Comparison of ENCODE assay signal across 20 cellular contexts in the genomic region with DNA sequence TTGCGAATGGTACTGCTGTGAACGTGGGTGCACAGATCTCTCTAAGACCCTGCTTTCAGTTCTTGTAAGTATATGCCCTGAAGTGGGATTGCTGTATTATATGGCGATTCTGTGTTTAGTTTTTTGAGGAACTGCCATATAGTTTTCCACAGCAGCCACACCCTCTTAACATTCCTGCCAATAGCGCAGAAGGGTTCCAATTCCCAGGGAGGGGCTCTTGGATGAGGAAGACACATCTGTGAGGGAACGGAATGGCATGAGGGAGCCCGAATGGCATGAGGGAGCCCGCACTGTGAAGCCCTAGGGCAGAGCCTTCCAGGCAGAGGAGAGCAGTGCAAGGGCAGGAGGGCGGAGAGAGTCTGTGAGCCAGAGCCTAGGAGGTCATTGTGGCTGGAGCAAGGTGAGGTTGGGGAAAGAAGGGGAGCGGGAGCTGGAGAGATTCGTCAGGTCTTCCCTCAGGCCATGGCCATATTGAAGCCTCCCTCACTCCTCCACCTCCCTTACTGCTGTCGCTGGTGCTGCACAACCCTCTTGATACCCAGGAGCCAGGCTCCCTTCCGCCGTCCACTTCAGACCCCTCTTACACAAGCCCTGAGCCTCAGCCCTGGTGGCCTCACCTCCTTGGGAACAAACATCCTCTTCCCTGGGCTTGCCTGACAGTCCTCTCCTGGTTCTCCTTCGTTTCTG. TPM values are rescaled to one million over a fixed set of nuclear protein-coding genes. Genes with fewer than 3 reads are reported as not detected.
DNase-seq lines count a peak whose midpoint lies in the region; ATAC-seq, FAIRE-seq and TF ChIP-seq lines count a peak whose summit lies in the region.
"Had no signal": no experiment of that assay in that cellular context is flagged by ENCODE, and none has a peak within 500 bp of the region (broad histone marks: within the 10 kb centered on the region; RNA-seq: fewer than 3 reads in every experiment).

No MANE protein-coding gene starts in this region.

- H3K4me3 ChIP-seq in right cardiac atrium (ENCODE audit: low read length), result no peak overlapping the region
- H3K4me3 ChIP-seq in right atrium auricular region, result no peak overlapping the region
- no peak overlapping the region for H3K4me3 ChIP-seq in suprapubic skin
- no peak overlapping the region for H3K4me3 ChIP-seq in small intestine (ENCODE audit: low read depth in 1 of 2, low read length in 2 of 2)
- H3K4me3 ChIP-seq in uterus, result no peak overlapping the region
- H3K4me3 ChIP-seq: SJSA1 had no signal

- H3K27me3 ChIP-seq in right cardiac atrium (ENCODE audit: control insufficient read depth, insufficient read depth) (no peaks in the 10 kb centered on the region), right atrium auricular region (no peaks in the 10 kb centered on the region), suprapubic skin (no peaks in the 10 kb centered on the region), small intestine (ENCODE audit: control insufficient read depth in 2 of 2, insufficient read depth in 2 of 2, low read length in 2 of 2) (no peaks in the 10 kb centered on the region), uterus (no peaks in the 10 kb centered on the region)
- H3K27me3 ChIP-seq: BE2C, SJSA1 had no signal

- intact Hi-C loops in right cardiac atrium (cut with DNase I), result no loop called here
- intact Hi-C loops in left colon (cut with DNase I, micrococcal nuclease), result no loop called here
- intact Hi-C loops in uterus (cut with DNase I; ENCODE audit: low total_unique reads), result no loop called here

- no peak for FAIRE-seq in small intestine (lab: Jason Lieb, UNC)
- FAIRE-seq: H54, RCC 7860 had no signal

- TF ChIP-seq CTCF in right atrium auricular region (IDR thresholded peaks at IDR 0.05), result no peak
- TF ChIP-seq CTCF in suprapubic skin (IDR thresholded peaks at IDR 0.05), result no peak
- TF ChIP-seq CTCF in uterus (IDR thresholded peaks at IDR 0.05), result no peak

- TF ChIP-seq EP300 in suprapubic skin (IDR thresholded peaks at IDR 0.05), result no peak

- no peaks in the 10 kb centered on the region for H3K4me1 ChIP-seq in right cardiac atrium (ENCODE audit: control insufficient read depth, insufficient read depth, low read length)
- H3K4me1 ChIP-seq in right atrium auricular region, result peaks cover 0 to 11% of the 10 kb centered on the region in 2 donors
- peaks cover 16% of the 10 kb centered on the region for H3K4me1 ChIP-seq in suprapubic skin
- peaks cover 0 to 2% of the 10 kb centered on the region in 2 donors for H3K4me1 ChIP-seq in small intestine (ENCODE audit: control insufficient read depth in 2 of 2, insufficient read depth in 1 of 2, low read depth in 1 of 2, low read length in 1 of 2)
- no peaks in the 10 kb centered on the region for H3K4me1 ChIP-seq in uterus
- H3K4me1 ChIP-seq: BE2C, SJSA1 had no signal

- TF ChIP-seq POLR2A in suprapubic skin (IDR thresholded peaks at IDR 0.05) (no peak), uterus (IDR thresholded peaks at IDR 0.05) (no peak)

- ATAC-seq in right cardiac atrium (peak; percentile 38 to 44), left colon (peak; percentile 73)

- H3K36me3 ChIP-seq in right atrium auricular region (no peaks in the 10 kb centered on the region), suprapubic skin (no peaks in the 10 kb centered on the region), small intestine (ENCODE audit: control insufficient read depth in 2 of 2, insufficient read depth in 2 of 2, low read length in 2 of 2) (no peaks in the 10 kb centered on the region), uterus (no peaks in the 10 kb centered on the region)
- H3K36me3 ChIP-seq: BE2C, SJSA1 had no signal

- no peak overlapping the region for H3K27ac ChIP-seq in right cardiac atrium (ENCODE audit: low read length)
- H3K27ac ChIP-seq in right atrium auricular region, result no peak overlapping the region
- H3K27ac ChIP-seq in suprapubic skin, result no peak overlapping the region
- H3K27ac ChIP-seq in small intestine (ENCODE audit: low read depth in 1 of 2, low read length in 1 of 2), result no peak overlapping the region
- H3K27ac ChIP-seq in uterus, result no peak overlapping the region
- H3K27ac ChIP-seq: SJSA1 had no signal

- WGBS in right cardiac atrium, result 67% methylated on average over 14 of the region's 14 CpGs
- 58% methylated on average over 14 of the region's 14 CpGs for WGBS in suprapubic skin
- 70 to 79% (median 77%) methylated on average over 14 of the region's 14 CpGs for WGBS in small intestine, 3 donors

- no peak for DNase-seq in right cardiac atrium
- DNase-seq in right atrium auricular region (ENCODE audit: low spot score), result no peak
- no peak for DNase-seq in left colon
- peak; percentile 52 to 57 for DNase-seq in suprapubic skin (ENCODE audit: low spot score in 2 of 2)
- DNase-seq in small intestine, result no peak
- DNase-seq in NCI-H2107 (lab: John Stamatoyannopoulos, UW), result no peak
- no peak for DNase-seq in uterus
- DNase-seq: BE2C, DMS79, MV-4-11, NCI-H1694, NCI-H2081 treated with DMSO at 0.1 percent for 48 hours, NCI-H446, NCI-H526, OCI-M1 had no signal

- H3K9me3 ChIP-seq in right cardiac atrium (ENCODE audit: control insufficient read depth, low read length) (no peaks in the 10 kb centered on the region), right atrium auricular region (no peaks in the 10 kb centered on the region), suprapubic skin (no peaks in the 10 kb centered on the region), small intestine (ENCODE audit: control insufficient read depth, low read depth) (no peaks in the 10 kb centered on the region), uterus (no peaks in the 10 kb centered on the region)
- H3K9me3 ChIP-seq: BE2C, SJSA1 had no signal

RNA-seq across cellular contexts. Expression of gene FGD5, which starts 51.3 kb away (rescaled TPM):
- 10 to 100 TPM; 17.1 to 30.5 (median 21.2) TPM for total RNA-seq in right cardiac atrium
- 8.6 TPM for polyA plus RNA-seq in right cardiac atrium
- total RNA-seq in right atrium auricular region, result 10 to 100 TPM in 1 of 2 donors, 1 to 10 TPM in 1; 9.6 to 18.8 TPM
- 1 to 10 TPM; 5.8 to 9.8 TPM for total RNA-seq in left colon
- total RNA-seq in suprapubic skin, result 10 to 100 TPM in 2 of 4 donors, 1 to 10 TPM in 2; 2.8 to 15.5 (median 7.1) TPM
- polyA plus RNA-seq in small intestine, result 10 to 100 TPM in 1 of 3 donors, 1 to 10 TPM in 2; 3.1 to 16.1 (median 5.7) TPM
- total RNA-seq in uterus, result 10 to 100 TPM in 3 of 4 donors, 1 to 10 TPM in 1; 10.0 to 66.8 (median 19.2) TPM
- total RNA-seq: A673, SJSA1 had no signal
- polyA plus RNA-seq: IgD-negative memory B cell had no signal

Comparison
In these comparisons a context has a peak if more than half of its experiments do, and no peak if none do; other contexts are left out.
1. DNase-seq: peak in suprapubic skin (2 of 2); none in right cardiac atrium (0 of 3), right atrium auricular region (single experiment), left colon (0 of 2), small intestine (single experiment), NCI-H2107 (single experiment) and uterus (0 of 2).